ENCODE assay signal across 13 cellular contexts in the genomic region with DNA sequence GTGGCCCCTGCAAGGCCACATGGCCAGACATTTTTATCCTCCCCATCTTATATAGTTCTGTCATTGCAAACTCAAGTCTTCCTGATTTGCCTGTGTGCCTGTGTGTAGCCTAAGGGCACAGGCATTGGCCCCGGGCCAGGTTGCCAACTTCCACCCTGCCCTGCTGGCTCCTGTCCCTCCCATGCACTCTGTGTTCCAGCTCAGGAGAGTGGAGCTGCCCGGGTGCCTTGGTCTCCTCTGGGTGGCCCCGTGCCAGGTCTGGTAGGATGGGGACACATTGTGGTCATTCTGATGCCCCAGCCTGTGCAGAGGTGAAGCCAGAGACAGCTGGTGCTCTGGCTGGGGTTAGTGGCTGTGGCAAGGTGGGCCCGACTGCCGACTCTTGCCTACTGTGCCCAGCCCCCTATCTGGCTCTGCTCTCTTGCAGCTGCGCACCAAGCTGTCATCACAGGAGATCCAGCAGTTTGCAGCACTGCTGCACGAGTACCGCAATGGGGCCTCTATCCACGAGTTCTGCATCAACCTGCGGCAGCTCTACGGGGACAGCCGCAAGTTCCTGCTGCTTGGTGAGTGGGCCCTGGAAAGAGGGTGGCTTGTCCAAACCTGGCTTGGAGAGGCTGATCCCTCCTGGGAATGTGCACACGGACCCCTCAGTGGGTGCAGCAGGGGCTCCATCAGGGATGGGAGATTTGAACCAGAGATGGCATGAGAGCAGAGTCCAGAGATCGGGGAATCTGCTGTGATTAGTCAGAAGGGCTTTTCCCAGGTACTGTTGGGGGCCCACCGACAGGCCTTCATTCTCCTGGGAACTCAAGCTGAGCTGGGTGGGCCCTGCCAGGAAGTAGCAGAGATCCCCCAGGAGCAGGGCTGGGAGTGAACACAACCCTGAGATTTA. TPM values are rescaled to one million over a fixed set of nuclear protein-coding genes. Genes with fewer than 3 reads are reported as not detected.
DNase-seq lines count a peak whose midpoint lies in the region; TF ChIP-seq lines count a peak whose summit lies in the region.
"Had no signal": no experiment of that assay in that cellular context is flagged by ENCODE, and none has a peak within 500 bp of the region (broad histone marks: within the 10 kb centered on the region; RNA-seq: fewer than 3 reads in every experiment).

No MANE protein-coding gene starts in this region.

- intact Hi-C loops in CD14-positive monocyte (cut with micrococcal nuclease), result no loop called here

- H3K9me3 Mint-ChIP-seq in osteocyte (ENCODE audit: unreplicated experiment) (no peaks in the 10 kb centered on the region), CD14-positive monocyte (no peaks in the 10 kb centered on the region)

- H3K36me3 Mint-ChIP-seq in osteocyte (ENCODE audit: unreplicated experiment) (peaks cover 14% of the 10 kb centered on the region), CD14-positive monocyte (peaks cover 75 to 85% of the 10 kb centered on the region in 2 donors)

- peaks cover 24% of the 10 kb centered on the region for H3K4me1 Mint-ChIP-seq in osteocyte (ENCODE audit: unreplicated experiment)
- H3K4me1 Mint-ChIP-seq in CD14-positive monocyte, result peaks cover 13% of the 10 kb centered on the region

- H3K27ac Mint-ChIP-seq in osteocyte (ENCODE audit: unreplicated experiment), result peak overlapping the region; percentile 40
- H3K27ac Mint-ChIP-seq in CD14-positive monocyte, result peak overlapping the region in 3 of 7 donors; percentile 50 to 94 (median 70)

- H3K27ac ChIP-seq in cingulate gyrus (ENCODE audit: low read depth, low read length), result peak overlapping the region; percentile 86

- H3K4me3 ChIP-seq in LNCaP clone FGC (ENCODE audit: low read depth, low read length), result no peak overlapping the region
- H3K4me3 ChIP-seq: GM12878 had no signal

- DNase-seq in DMS 273 (lab: John Stamatoyannopoulos, UW; ENCODE audit: unreplicated experiment) (peak; percentile 57), DMS 273 treated with DMSO at 0.1 percent for 48 hours (lab: John Stamatoyannopoulos, UW) (no peak), LNCaP clone FGC (ENCODE audit: low read depth) (peak; percentile 79), osteocyte (ENCODE audit: extremely low spot score, unreplicated experiment) (no peak), CD14-positive monocyte (ENCODE audit: low spot score) (no peak), foreskin melanocyte (no peak), H4 (ENCODE audit: low spot score) (no peak)
- DNase-seq: 8988T; central memory CD4-positive, alpha-beta T cell; GOT3; NCI-H1436 treated with DMSO at 0.1 percent for 48 hours had no signal

- no peaks in the 10 kb centered on the region for H3K27me3 Mint-ChIP-seq in osteocyte (ENCODE audit: unreplicated experiment)
- H3K27me3 Mint-ChIP-seq in CD14-positive monocyte (ENCODE audit: low read depth in 3 of 3), result peaks cover 0 to 4% (median 2%) of the 10 kb centered on the region in 3 donors

- TF ChIP-seq CTCF in LNCaP clone FGC (IDR thresholded peaks at IDR 0.05; ENCODE audit: control insufficient read depth, extremely low read depth, insufficient read depth) (no peak), osteocyte (IDR thresholded peaks at IDR 0.05) (no peak), CD14-positive monocyte (IDR thresholded peaks at IDR 0.05) (no peak)

- H3K4me3 Mint-ChIP-seq in osteocyte (ENCODE audit: unreplicated experiment), result no peak overlapping the region
- peak overlapping the region in 1 of 2 donors; percentile 39 for H3K4me3 Mint-ChIP-seq in CD14-positive monocyte

RNA-seq across cellular contexts. Expression of a gene that starts 14.7 kb away (rescaled TPM):
- 9.6 and 10.5 TPM in 2 replicates for total RNA-seq in osteocyte
- polyA plus RNA-seq in CD14-positive monocyte, result not detected
- total RNA-seq in H4 (2014; rRNA removed; shearing (Covaris generic)), result 2.0 TPM in 2 replicates
- total RNA-seq: GM12878 had no signal
- polyA plus RNA-seq: GM12878 had no signal

RNA-seq across cellular contexts. Expression of a gene that starts 37.4 kb away (rescaled TPM):
- 54.9 and 60.0 TPM in 2 replicates for total RNA-seq in osteocyte
- polyA plus RNA-seq in CD14-positive monocyte, result 10 to 100 TPM; 32.7 to 38.4 TPM
- total RNA-seq in H4 (2014; rRNA removed; shearing (Covaris generic)), result 106 and 120 TPM in 2 replicates

Comparison
In these comparisons a context has a peak if more than half of its experiments do, and no peak if none do; other contexts are left out.
1. DNase-seq: peak in DMS 273 (single experiment) and LNCaP clone FGC (single experiment); none in DMS 273 treated with DMSO at 0.1 percent for 48 hours (single experiment), osteocyte (single experiment), CD14-positive monocyte (single experiment), foreskin melanocyte (single experiment) and H4 (single experiment).